Comparison of ENCODE assay signal across 10 cellular contexts in the genomic region with DNA sequence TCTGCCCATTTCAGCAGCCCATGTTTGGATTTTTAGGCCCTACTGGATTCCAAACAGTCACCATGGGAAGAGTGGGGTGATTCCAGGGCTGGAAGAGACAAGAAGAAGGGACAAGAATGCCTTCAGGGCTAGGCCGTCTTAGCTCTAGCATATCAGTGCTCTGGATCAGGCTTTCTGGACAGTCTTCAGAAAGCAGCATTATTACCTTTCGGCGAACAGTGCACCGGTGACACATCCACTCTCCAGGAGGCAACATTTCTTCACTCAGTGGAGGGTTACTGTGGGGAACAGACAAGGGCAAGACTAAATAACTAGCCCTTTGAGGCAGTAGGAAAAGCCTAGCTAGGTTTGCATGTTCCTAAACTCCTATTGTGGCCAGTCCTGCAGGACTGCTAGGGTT. TPM values are rescaled to one million over a fixed set of nuclear protein-coding genes. Genes with fewer than 3 reads are reported as not detected.
A peak's percentile ranks its signal among the peaks of the same experiment; 100 is the strongest.
DNase-seq lines count a peak whose midpoint lies in the region; ATAC-seq and TF ChIP-seq lines count a peak whose summit lies in the region.
"Had no signal": no experiment of that assay in that cellular context is flagged by ENCODE, and none has a peak within 500 bp of the region (broad histone marks: within the 10 kb centered on the region; RNA-seq: fewer than 3 reads in every experiment).

No MANE protein-coding gene starts in this region.

- H3K4me3 ChIP-seq in gastrocnemius medialis = no peak overlapping the region

- peak overlapping the region; percentile 80 for H3K27ac Mint-ChIP-seq in HFFc6
- H3K27ac Mint-ChIP-seq in WTC11 = 0 out of 2 replicates have a peak overlapping the region, but pooled peaks have one; percentile 15

- no peaks in the 10 kb centered on the region for H3K9me3 ChIP-seq in gastrocnemius medialis

- peaks cover 39% of the 10 kb centered on the region for H3K4me1 Mint-ChIP-seq in HFFc6 (ENCODE audit: low read depth)
- 0 out of 2 replicates have a peak, but pooled peaks cover 4% of the 10 kb centered on the region for H3K4me1 Mint-ChIP-seq in WTC11

- POLR2A ChIA-PET in WTC11 (lab: Charles Lee) = no interaction called here

- TF ChIP-seq POLR2A in gastrocnemius medialis (IDR thresholded peaks at IDR 0.05) = no peak

- CTCF ChIA-PET in WTC11 (lab: Charles Lee) = interaction anchor here (1.0 to 2.1 kb wide), 4 partner anchors 11 to 27 kb away, joined by 4 to 8 read pairs (median 6); partner anchors contain the start of gene DHRS13

- H3K27me3 ChIP-seq in gastrocnemius medialis = no peaks in the 10 kb centered on the region

- H3K9me3 Mint-ChIP-seq in HFFc6 (peaks cover 15% of the 10 kb centered on the region), WTC11 (no peaks in the 10 kb centered on the region)

- H3K27me3 Mint-ChIP-seq in HFFc6 (ENCODE audit: insufficient read depth) (peaks cover 3% of the 10 kb centered on the region), WTC11 (ENCODE audit: low read depth) (no peaks in the 10 kb centered on the region)

- peaks cover 21 to 24% of the 10 kb centered on the region in 2 donors for H3K4me1 ChIP-seq in gastrocnemius medialis

- H3K36me3 ChIP-seq in gastrocnemius medialis = peaks cover 0 to 27% of the 10 kb centered on the region in 2 donors

- no peak for ATAC-seq in WTC11
- ATAC-seq in esophagus mucosa = peak; percentile 22
- ATAC-seq in gastrocnemius medialis = no peak
- no peak for ATAC-seq in GM21723 (IDR thresholded peaks at IDR 0.05; ENCODE audit: unreplicated experiment)

- TF ChIP-seq CTCF in HFFc6 (IDR thresholded peaks at IDR 0.05) = no peak
- no peak for TF ChIP-seq CTCF in WTC11 (IDR thresholded peaks at IDR 0.05)
- no peak for TF ChIP-seq CTCF in gastrocnemius medialis (IDR thresholded peaks at IDR 0.05 in 4 of 5, conservative IDR thresholded peaks at IDR 0.05 in 1 of 5)
- no peak for TF ChIP-seq CTCF in GM13977 (IDR thresholded peaks at IDR 0.05; ENCODE audit: extremely low read depth, insufficient read depth, missing control alignments)

- intact Hi-C loops in gastrocnemius medialis (cut with DNase I; ENCODE audit: low total_unique reads) = no loop called here

- H3K4me3 Mint-ChIP-seq in HFFc6 (no peak overlapping the region), WTC11 (no peak overlapping the region)

- H3K36me3 Mint-ChIP-seq in HFFc6 (ENCODE audit: low read depth) (peaks cover 52% of the 10 kb centered on the region), WTC11 (peaks cover 52% of the 10 kb centered on the region)

- peak overlapping the region; percentile 50 to 70 (median 59) for H3K27ac ChIP-seq in gastrocnemius medialis

- in situ Hi-C loops in gastrocnemius medialis (cut with MboI; ENCODE audit: low sequenced_read_pairs in 4 of 4) = no loop called here
- in situ Hi-C loops in GM13977 (cut with MboI; ENCODE audit: low pct_unique_long_range_greater_than_20kb, low sequenced_read_pairs, unreplicated experiment) = no loop called here

- DNase-seq in HFFc6 (no peak), WTC11 (ENCODE audit: low spot score) (no peak), gastrocnemius medialis (no peak), hepatic stellate cell (ENCODE audit: low spot score) (no peak), GM13977 (ENCODE audit: low spot score) (no peak), NCI-H82 (lab: John Stamatoyannopoulos, UW) (no peak)
- DNase-seq: GOT3; stimulated activated CD4-positive, alpha-beta T cell treated with anti-CD3 and anti-CD28 coated beads, Interleukin-12 subunit alpha, Interleukin-12 subunit beta, amount 100 ng/mL, for 4 hours had no signal

TF ChIP-seq in WTC11, 78 proteins besides CTCF, POLR2A, EP300 and RAD21 (continues in another document):
- TF ChIP-seq MLX (CRISPR knock-in tag; IDR thresholded peaks at IDR 0.05) (no peak), ARID4B (CRISPR knock-in tag; IDR thresholded peaks at IDR 0.05; ENCODE audit: borderline replicate concordance) (no peak), JAZF1 (CRISPR knock-in tag; IDR thresholded peaks at IDR 0.05) (no peak), TEAD4 (CRISPR knock-in tag; IDR thresholded peaks at IDR 0.05) (no peak), ZNF532 (CRISPR knock-in tag; IDR thresholded peaks at IDR 0.05; ENCODE audit: borderline replicate concordance) (no peak), NR3C1 (CRISPR knock-in tag; conservative IDR thresholded peaks at IDR 0.05; ENCODE audit: low read depth) (no peak)

RNA-seq across cellular contexts. Expression of gene DHRS13, which starts 23.9 kb away (rescaled TPM):
- total RNA-seq in HFFc6 (2021; fragmentation: NEBNext Ultra II Directional; extraction: Animal tissue kit (Norgen Biotek cat#: 25700)) = 1 to 10 TPM; 1.5 to 3.0 (median 2.2) TPM
- total RNA-seq in WTC11 (2021) = 26.5 to 29.5 TPM (median 28.5 TPM) in 3 replicates
- 10.0 TPM for total RNA-seq in esophagus mucosa
- total RNA-seq in gastrocnemius medialis = 1 to 10 TPM in 3 of 4 donors, under 1 TPM in 1; 0.25 to 3.7 (median 2.4) TPM

RNA-seq across cellular contexts. Expression of gene PHF12, which starts 24.5 kb away (rescaled TPM):
- total RNA-seq in HFFc6 (2021; fragmentation: NEBNext Ultra II Directional; extraction: Animal tissue kit (Norgen Biotek cat#: 25700)) = 10 to 100 TPM; 26.4 to 33.6 (median 29.8) TPM
- 57.7 to 69.8 TPM (median 61.3 TPM) in 3 replicates for total RNA-seq in WTC11 (2021)
- total RNA-seq in esophagus mucosa = 14.2 TPM
- total RNA-seq in gastrocnemius medialis = 10 to 100 TPM; 22.1 to 37.3 (median 24.2) TPM

RNA-seq across cellular contexts. Expression of gene FLOT2, which starts 29.3 kb away (rescaled TPM):
- total RNA-seq in HFFc6 (2021; fragmentation: NEBNext Ultra II Directional; extraction: Animal tissue kit (Norgen Biotek cat#: 25700)) = 10 to 100 TPM; 46.7 to 85.7 (median 77.9) TPM
- 139 to 153 TPM (median 144 TPM) in 3 replicates for total RNA-seq in WTC11 (2021)
- 111 TPM for total RNA-seq in esophagus mucosa
- total RNA-seq in gastrocnemius medialis = 10 to 100 TPM; 15.3 to 37.9 (median 28.4) TPM
